In the genomic region with DNA sequence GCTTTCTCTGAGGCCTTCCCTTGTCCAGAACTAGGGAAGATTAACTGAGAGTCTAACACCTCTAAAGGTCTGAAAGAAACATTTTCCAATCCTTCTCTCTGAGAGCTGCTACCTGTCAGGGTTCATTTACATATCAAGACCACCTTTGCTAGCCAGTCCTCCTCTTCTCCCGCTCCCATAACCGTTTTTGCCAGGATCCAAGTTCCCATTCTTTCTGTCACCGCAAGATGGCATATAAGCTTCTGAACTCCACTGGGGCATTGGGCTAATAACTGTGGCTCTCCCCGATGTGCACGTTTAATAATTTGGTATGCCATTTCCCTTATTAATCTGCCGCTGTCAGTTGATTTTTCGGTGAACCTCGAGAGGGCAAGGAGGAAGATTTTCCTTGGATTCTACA, we compare ENCODE assay signal across 2 cellular contexts.
TF ChIP-seq lines count a peak whose summit lies in the region.

No MANE protein-coding gene starts in this region.

TF ChIP-seq in HepG2, 621 proteins besides CTCF, POLR2A, EP300 and RAD21 (continued from another document):
- TF ChIP-seq, protein P1, sequence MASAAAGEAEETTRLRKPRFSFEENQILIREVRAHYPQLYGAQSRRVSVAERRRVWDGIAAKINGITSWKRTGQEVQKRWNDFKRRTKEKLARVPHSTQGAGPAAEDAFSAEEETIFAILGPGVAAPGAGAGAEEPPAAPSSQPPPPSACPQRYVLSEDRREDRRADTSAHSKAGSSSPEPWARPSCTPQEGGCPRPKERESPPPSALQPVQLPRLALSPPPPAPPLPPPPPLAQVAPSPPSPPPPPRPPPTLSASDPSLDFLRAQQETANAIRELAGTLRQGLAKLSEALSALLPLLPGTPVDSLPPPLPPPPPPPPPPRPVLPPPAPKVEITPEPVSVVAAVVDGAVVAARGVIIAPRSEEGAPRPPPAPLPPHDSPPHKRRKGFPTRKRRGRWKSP (CRISPR knock-in tag; IDR thresholded peaks at IDR 0.05) = no peak
- TF ChIP-seq, protein P2, sequence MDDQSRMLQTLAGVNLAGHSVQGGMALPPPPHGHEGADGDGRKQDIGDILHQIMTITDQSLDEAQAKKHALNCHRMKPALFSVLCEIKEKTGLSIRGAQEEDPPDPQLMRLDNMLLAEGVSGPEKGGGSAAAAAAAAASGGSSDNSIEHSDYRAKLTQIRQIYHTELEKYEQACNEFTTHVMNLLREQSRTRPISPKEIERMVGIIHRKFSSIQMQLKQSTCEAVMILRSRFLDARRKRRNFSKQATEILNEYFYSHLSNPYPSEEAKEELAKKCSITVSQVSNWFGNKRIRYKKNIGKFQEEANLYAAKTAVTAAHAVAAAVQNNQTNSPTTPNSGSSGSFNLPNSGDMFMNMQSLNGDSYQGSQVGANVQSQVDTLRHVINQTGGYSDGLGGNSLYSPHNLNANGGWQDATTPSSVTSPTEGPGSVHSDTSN (CRISPR knock-in tag; IDR thresholded peaks at IDR 0.05; ENCODE audit: borderline replicate concordance) = no peak
- TF ChIP-seq GPN1 (CRISPR knock-in tag; IDR thresholded peaks at IDR 0.05; ENCODE audit: borderline replicate concordance) = no peak
- TF ChIP-seq PPARG (CRISPR knock-in tag; conservative IDR thresholded peaks at IDR 0.05) = no peak
- no peak for TF ChIP-seq ZBTB14 (CRISPR knock-in tag; IDR thresholded peaks at IDR 0.05)
- no peak for TF ChIP-seq ZFYVE20 (CRISPR knock-in tag; IDR thresholded peaks at IDR 0.05; ENCODE audit: borderline replicate concordance, low read depth)
- TF ChIP-seq, protein P3, sequence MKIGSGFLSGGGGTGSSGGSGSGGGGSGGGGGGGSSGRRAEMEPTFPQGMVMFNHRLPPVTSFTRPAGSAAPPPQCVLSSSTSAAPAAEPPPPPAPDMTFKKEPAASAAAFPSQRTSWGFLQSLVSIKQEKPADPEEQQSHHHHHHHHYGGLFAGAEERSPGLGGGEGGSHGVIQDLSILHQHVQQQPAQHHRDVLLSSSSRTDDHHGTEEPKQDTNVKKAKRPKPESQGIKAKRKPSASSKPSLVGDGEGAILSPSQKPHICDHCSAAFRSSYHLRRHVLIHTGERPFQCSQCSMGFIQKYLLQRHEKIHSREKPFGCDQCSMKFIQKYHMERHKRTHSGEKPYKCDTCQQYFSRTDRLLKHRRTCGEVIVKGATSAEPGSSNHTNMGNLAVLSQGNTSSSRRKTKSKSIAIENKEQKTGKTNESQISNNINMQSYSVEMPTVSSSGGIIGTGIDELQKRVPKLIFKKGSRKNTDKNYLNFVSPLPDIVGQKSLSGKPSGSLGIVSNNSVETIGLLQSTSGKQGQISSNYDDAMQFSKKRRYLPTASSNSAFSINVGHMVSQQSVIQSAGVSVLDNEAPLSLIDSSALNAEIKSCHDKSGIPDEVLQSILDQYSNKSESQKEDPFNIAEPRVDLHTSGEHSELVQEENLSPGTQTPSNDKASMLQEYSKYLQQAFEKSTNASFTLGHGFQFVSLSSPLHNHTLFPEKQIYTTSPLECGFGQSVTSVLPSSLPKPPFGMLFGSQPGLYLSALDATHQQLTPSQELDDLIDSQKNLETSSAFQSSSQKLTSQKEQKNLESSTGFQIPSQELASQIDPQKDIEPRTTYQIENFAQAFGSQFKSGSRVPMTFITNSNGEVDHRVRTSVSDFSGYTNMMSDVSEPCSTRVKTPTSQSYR (CRISPR knock-in tag; IDR thresholded peaks at IDR 0.05; ENCODE audit: borderline replicate concordance) = no peak
- no peak for TF ChIP-seq YEATS4 (CRISPR knock-in tag; IDR thresholded peaks at IDR 0.05; ENCODE audit: borderline replicate concordance)
- TF ChIP-seq, protein P4, sequence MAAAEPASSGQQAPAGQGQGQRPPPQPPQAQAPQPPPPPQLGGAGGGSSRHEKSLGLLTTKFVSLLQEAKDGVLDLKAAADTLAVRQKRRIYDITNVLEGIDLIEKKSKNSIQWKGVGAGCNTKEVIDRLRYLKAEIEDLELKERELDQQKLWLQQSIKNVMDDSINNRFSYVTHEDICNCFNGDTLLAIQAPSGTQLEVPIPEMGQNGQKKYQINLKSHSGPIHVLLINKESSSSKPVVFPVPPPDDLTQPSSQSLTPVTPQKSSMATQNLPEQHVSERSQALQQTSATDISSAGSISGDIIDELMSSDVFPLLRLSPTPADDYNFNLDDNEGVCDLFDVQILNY (CRISPR knock-in tag; conservative IDR thresholded peaks at IDR 0.05) = no peak
- no peak for TF ChIP-seq ZNF143 (CRISPR knock-in tag; IDR thresholded peaks at IDR 0.05)
- no peak for TF ChIP-seq ELF3 (CRISPR knock-in tag; IDR thresholded peaks at IDR 0.05)
- TF ChIP-seq SYNCRIP (IDR thresholded peaks at IDR 0.05; ENCODE audit: insufficient read depth, low read depth, low read length) = no peak
- no peak for TF ChIP-seq ZFP36L1 (CRISPR knock-in tag; IDR thresholded peaks at IDR 0.05)
- TF ChIP-seq TP53 (CRISPR knock-in tag; conservative IDR thresholded peaks at IDR 0.05) = no peak
TF ChIP-seq in HepG2: peak in this region for 0.

TF ChIP-seq in WTC11, 78 proteins besides CTCF, POLR2A, EP300 and RAD21 (continued from another document):
- TF ChIP-seq HMGXB4 (CRISPR knock-in tag; IDR thresholded peaks at IDR 0.05) (no peak), ZNF138 (CRISPR knock-in tag; conservative IDR thresholded peaks at IDR 0.05) (no peak)
TF ChIP-seq in WTC11: peak in this region for 0.
